8 cellular contexts compared by ENCODE assay signal in the genomic region with DNA sequence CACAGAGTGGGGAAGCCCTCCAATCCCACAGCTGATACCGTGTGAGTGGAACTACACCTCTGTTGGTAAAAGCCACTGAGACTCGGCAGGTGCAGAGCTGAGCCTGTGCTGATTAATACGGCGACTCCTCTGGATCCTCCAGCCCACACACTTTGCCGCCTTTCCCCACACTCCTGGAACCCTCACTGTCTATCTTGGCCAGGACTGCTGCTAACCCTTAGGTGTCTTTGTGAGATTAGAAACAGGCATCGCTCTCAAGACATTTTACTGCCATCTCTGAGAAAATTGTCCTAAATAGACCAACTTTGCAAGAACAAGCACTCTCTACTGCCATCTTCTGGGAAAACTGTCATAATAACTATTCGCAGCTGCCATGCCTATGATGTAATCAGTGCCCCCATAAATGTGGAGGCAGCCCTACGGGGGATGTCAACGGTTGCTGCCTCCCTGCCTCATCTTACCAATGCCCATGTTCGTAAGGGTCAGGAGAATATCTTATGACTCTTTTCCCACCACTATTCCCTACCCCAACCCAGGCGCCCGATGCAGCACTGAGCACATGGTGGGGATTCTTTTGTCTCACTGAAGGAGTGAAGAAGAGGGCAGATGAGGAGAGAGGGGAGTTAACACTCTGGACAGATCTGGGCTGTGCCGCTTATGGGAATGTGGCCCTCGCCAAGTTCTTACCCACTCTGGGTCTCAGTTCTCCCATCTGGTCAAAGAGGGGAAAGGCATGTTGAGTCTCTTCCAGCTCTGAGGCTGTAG. TPM values are rescaled to one million over a fixed set of nuclear protein-coding genes. Genes with fewer than 3 reads are reported as not detected.
DNase-seq lines count a peak whose midpoint lies in the region; ATAC-seq, FAIRE-seq and TF ChIP-seq lines count a peak whose summit lies in the region.

No MANE protein-coding gene starts in this region.

- no peaks in the 10 kb centered on the region for H3K79me2 ChIP-seq in HCT116 (ENCODE audit: insufficient read depth, low read length)
- H3K79me2 ChIP-seq in astrocyte (ENCODE audit: insufficient read depth, low read length), result no peaks in the 10 kb centered on the region

- peaks cover 33% of the 10 kb centered on the region for H3K27me3 ChIP-seq in CD4-positive, alpha-beta T cell (ENCODE audit: control insufficient read depth, insufficient read depth, low read length)
- H3K27me3 ChIP-seq in HCT116 (ENCODE audit: insufficient read depth, low read length), result peaks cover 21% of the 10 kb centered on the region
- H3K27me3 ChIP-seq in astrocyte (ENCODE audit: insufficient read depth, low read length), result peaks cover 18% of the 10 kb centered on the region
- H3K27me3 ChIP-seq in tibial artery, result no peaks in the 10 kb centered on the region

- H3K4me2 ChIP-seq in HCT116 (ENCODE audit: low read length) (peak overlapping the region; percentile 51), astrocyte (ENCODE audit: low read length) (no peak overlapping the region)

- no peak overlapping the region for H3K27ac Mint-ChIP-seq in CD4-positive, alpha-beta T cell
- no peak overlapping the region for H3K27ac Mint-ChIP-seq in astrocyte (ENCODE audit: unreplicated experiment)

- H3K9me2 ChIP-seq in HCT116 (ENCODE audit: insufficient read depth), result no peaks in the 10 kb centered on the region

- TF ChIP-seq RAD21 in HCT116 (IDR thresholded peaks at IDR 0.05; ENCODE audit: low read depth), result peak; percentile 68

- H3K9me3 ChIP-seq in CD4-positive, alpha-beta T cell (ENCODE audit: control insufficient read depth, low read length), result no peaks in the 10 kb centered on the region
- peaks cover 0 to 3% of the 10 kb centered on the region in 2 experiments; a peak in 1 of 4 replicates for H3K9me3 ChIP-seq in HCT116 (ENCODE audit: control insufficient read depth in 1 of 2, insufficient read depth in 1 of 2, low read depth in 1 of 2, low read length in 2 of 2)
- no peaks in the 10 kb centered on the region for H3K9me3 ChIP-seq in astrocyte (ENCODE audit: insufficient read depth, low read depth, low read length)
- no peaks in the 10 kb centered on the region for H3K9me3 ChIP-seq in tibial artery

- H3K36me3 Mint-ChIP-seq in CD4-positive, alpha-beta T cell (ENCODE audit: low read depth), result no peaks in the 10 kb centered on the region
- H3K36me3 Mint-ChIP-seq in astrocyte (ENCODE audit: low read depth, unreplicated experiment), result no peaks in the 10 kb centered on the region

- H2AFZ ChIP-seq in HCT116 (ENCODE audit: low read depth, low read length, poor library complexity, severe bottlenecking) (peak overlapping the region; percentile 7), astrocyte (ENCODE audit: low read depth, low read length) (no peak overlapping the region)

- no peaks in the 10 kb centered on the region for H3K4me1 Mint-ChIP-seq in CD4-positive, alpha-beta T cell (ENCODE audit: low read depth)
- H3K4me1 Mint-ChIP-seq in astrocyte (ENCODE audit: low read depth, unreplicated experiment), result peaks cover 14% of the 10 kb centered on the region

- H3K4me1 ChIP-seq in HCT116 (ENCODE audit: control insufficient read depth in 1 of 2, insufficient read depth in 2 of 2, low read length in 2 of 2), result peaks cover 0 to 4% of the 10 kb centered on the region in 2 experiments; a peak in 1 of 4 replicates
- H3K4me1 ChIP-seq in astrocyte (ENCODE audit: insufficient read depth, low read length), result peaks cover 18% of the 10 kb centered on the region
- H3K4me1 ChIP-seq in tibial artery, result peaks cover 0 to 87% (median 46%) of the 10 kb centered on the region in 4 donors

- peaks cover 60% of the 10 kb centered on the region for H3K27me3 Mint-ChIP-seq in CD4-positive, alpha-beta T cell
- peaks cover 11% of the 10 kb centered on the region for H3K27me3 Mint-ChIP-seq in astrocyte (ENCODE audit: low read depth, unreplicated experiment)

- H3K9ac ChIP-seq in HCT116 (ENCODE audit: low read length) (no peak overlapping the region), astrocyte (ENCODE audit: low read length) (no peak overlapping the region)

- no TSS peak for BruUV-seq in HCT116 (replicated peaks; lab: Mats Ljungman, UMichigan)

- DNase-seq in CD4-positive, alpha-beta T cell, result no peak
- DNase-seq in HCT116 (ENCODE audit: low read depth, low spot score), result peak; percentile 28
- DNase-seq in NCI-H526 treated with DMSO at 0.1 percent for 48 hours (lab: John Stamatoyannopoulos, UW), result peak; percentile 76
- peak; percentile 24 for DNase-seq in astrocyte (ENCODE audit: low read depth)
- DNase-seq in tibial artery, result no peak
- no peak for DNase-seq in lower leg skin (ENCODE audit: low spot score in 2 of 2)

- H4K20me1 ChIP-seq in HCT116 (ENCODE audit: insufficient read depth) (no peaks in the 10 kb centered on the region), astrocyte (ENCODE audit: insufficient read depth, low read length) (peaks cover 8% of the 10 kb centered on the region)

- H3K36me3 ChIP-seq in HCT116 (ENCODE audit: control insufficient read depth in 1 of 2, insufficient read depth in 2 of 2, low read length in 2 of 2) (no peaks in the 10 kb centered on the region), astrocyte (ENCODE audit: insufficient read depth, low read length) (no peaks in the 10 kb centered on the region), tibial artery (peaks cover 40 to 51% (median 44%) of the 10 kb centered on the region in 3 donors)

- H3K4me3 ChIP-seq in HCT116 (replicated peaks in 1 of 2; ENCODE audit: low read depth in 1 of 2, low read length in 2 of 2) (0 out of 4 replicates have a peak overlapping the region, but pooled peaks of 1 of the 2 experiments have one; percentile 9), astrocyte (ENCODE audit: insufficient read depth, low read depth, low read length) (no peak overlapping the region), tibial artery (no peak overlapping the region), lower leg skin (ENCODE audit: low read depth, poor library complexity, severe bottlenecking) (no peak overlapping the region)

- H3K9me3 Mint-ChIP-seq in CD4-positive, alpha-beta T cell, result no peaks in the 10 kb centered on the region
- peaks cover 1% of the 10 kb centered on the region for H3K9me3 Mint-ChIP-seq in astrocyte (ENCODE audit: unreplicated experiment)

- FAIRE-seq in astrocyte (lab: Jason Lieb, UNC), result peak; percentile 49
- FAIRE-seq in islet of Langerhans (lab: Jason Lieb, UNC), result peak; percentile 24

- H3K4me3 Mint-ChIP-seq in CD4-positive, alpha-beta T cell, result no peak overlapping the region
- no peak overlapping the region for H3K4me3 Mint-ChIP-seq in astrocyte (ENCODE audit: unreplicated experiment)

- TF ChIP-seq POLR2A in HCT116 (IDR thresholded peaks at IDR 0.05; ENCODE audit: borderline replicate concordance, extremely low read depth, insufficient read depth, insufficient read length) (no peak), lower leg skin (IDR thresholded peaks at IDR 0.05) (no peak)

- WGBS in lower leg skin, 2 donors, result 45 to 52% methylated on average over 14 of the region's 14 CpGs

- RAD21 ChIA-PET in HCT116 (lab: Charles Lee; ENCODE audit: low non-redundant PET in 1 of 2, low total read pairs in 2 of 2, uncharacterized antibody in 2 of 2, unreplicated experiment in 2 of 2), result interaction anchor here in 1 of 2 experiments (1.7 kb wide), 1 partner anchor 174 kb away, joined by 4 read pairs; no protein-coding TSS in a partner anchor

- no peak for ATAC-seq in CD4-positive, alpha-beta T cell (ENCODE audit: poor library complexity)
- ATAC-seq in HCT116, result peak; percentile 84
- ATAC-seq in HG02610 (IDR thresholded peaks at IDR 0.05; ENCODE audit: unreplicated experiment), result no peak

- POLR2A ChIA-PET in CD4-positive, alpha-beta T cell (lab: Charles Lee), result no interaction called here
- POLR2A ChIA-PET in HCT116 (lab: Charles Lee), result no interaction called here

- intact Hi-C loops in CD4-positive, alpha-beta T cell (cut with DNase I, micrococcal nuclease), result loop anchor here in 1 of 2 experiments (2.0 kb wide), 1 partner anchor 174 kb away; no protein-coding TSS in a partner anchor
- intact Hi-C loops in HCT116 (cut with micrococcal nuclease), result loop anchor here (1.0 kb wide), 1 partner anchor 174 kb away; no protein-coding TSS in a partner anchor
- intact Hi-C loops in tibial artery (cut with DNase I; ENCODE audit: low total_unique reads), result no loop called here
- intact Hi-C loops in lower leg skin (cut with DNase I; ENCODE audit: low total_unique reads), result no loop called here

- CTCF ChIA-PET in CD4-positive, alpha-beta T cell (lab: Charles Lee), result interaction anchor here (0.7 to 1.4 kb wide), 3 partner anchors 24 to 174 kb away, joined by 3 to 4 read pairs (median 4); no protein-coding TSS in a partner anchor
- CTCF ChIA-PET in HCT116 (lab: Charles Lee), result interaction anchor here (0.7 to 1.8 kb wide), 12 partner anchors 8 to 380 kb away, joined by 3 to 7 read pairs (median 3); no protein-coding TSS in a partner anchor

- peak; percentile 32 for TF ChIP-seq CTCF in CD4-positive, alpha-beta T cell (IDR thresholded peaks at IDR 0.05)
- TF ChIP-seq CTCF in HCT116 (IDR thresholded peaks at IDR 0.05 in 2 of 3, conservative IDR thresholded peaks at IDR 0.05 in 1 of 3; ENCODE audit: borderline replicate concordance in 1 of 3, insufficient read depth in 1 of 3, low read depth in 2 of 3, low read length in 2 of 3) (peak; percentile 41 to 79 (median 66)), astrocyte (IDR thresholded peaks at IDR 0.05; ENCODE audit: insufficient read depth, low read depth, low read length) (peak; percentile 66), tibial artery (IDR thresholded peaks at IDR 0.05) (peak; percentile 47 to 64), lower leg skin (IDR thresholded peaks at IDR 0.05) (no peak)

- H3K27ac ChIP-seq in CD4-positive, alpha-beta T cell (ENCODE audit: low read depth, low read length), result no peak overlapping the region
- no peak overlapping the region for H3K27ac ChIP-seq in HCT116 (ENCODE audit: low read depth, low read length)
- no peak overlapping the region for H3K27ac ChIP-seq in astrocyte (ENCODE audit: low read depth, low read length)
- H3K27ac ChIP-seq in tibial artery, result peak overlapping the region; percentile 62 to 80

TF ChIP-seq in HCT116, 20 proteins besides CTCF, POLR2A, EP300 and RAD21 (continues in another document):
- TF ChIP-seq FOSL1 (IDR thresholded peaks at IDR 0.05; ENCODE audit: low read depth) (no peak), YY1 (IDR thresholded peaks at IDR 0.05; ENCODE audit: extremely low read depth, insufficient replicate concordance, low read depth, low read length) (no peak), ZNF274 (IDR thresholded peaks at IDR 0.05; ENCODE audit: low read depth, low read length) (no peak)
- TF ChIP-seq, protein P1, sequence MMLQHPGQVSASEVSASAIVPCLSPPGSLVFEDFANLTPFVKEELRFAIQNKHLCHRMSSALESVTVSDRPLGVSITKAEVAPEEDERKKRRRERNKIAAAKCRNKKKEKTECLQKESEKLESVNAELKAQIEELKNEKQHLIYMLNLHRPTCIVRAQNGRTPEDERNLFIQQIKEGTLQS (IDR thresholded peaks at IDR 0.05), result peak; percentile 64; the same call in 1 of the 2 replicates

RNA-seq across cellular contexts. Expression of a gene that starts 26.1 kb away (rescaled TPM):
- under 1 TPM; 0.06 to 0.08 TPM for total RNA-seq in CD4-positive, alpha-beta T cell
- total RNA-seq in HCT116 (2021; ENCODE audit: unreplicated experiment) (0.79 TPM), astrocyte (0.38 and 0.48 TPM in 2 replicates), lower leg skin (1 to 10 TPM in 1 of 4 donors, under 1 TPM in 3; 0.30 to 5.2 (median 0.81) TPM)
- 0.39 and 0.47 TPM in 2 replicates for polyA plus RNA-seq in HCT116 (2012)

RNA-seq across cellular contexts. Expression of a gene that starts 59.3 kb away (rescaled TPM):
- total RNA-seq in CD4-positive, alpha-beta T cell, result not detected
- total RNA-seq in HCT116 (2021; ENCODE audit: unreplicated experiment) (0.25 TPM), astrocyte (1.9 and 3.1 TPM in 2 replicates), lower leg skin (10 to 100 TPM in 2 of 4 donors, 1 to 10 TPM in 2; 2.3 to 13.3 (median 9.1) TPM)
- polyA plus RNA-seq in HCT116 (2012), result not detected in 2 replicates

Comparison
In these comparisons a context has a peak if more than half of its experiments do, and no peak if none do; other contexts are left out.
1. DNase-seq: peak in HCT116 (single experiment), NCI-H526 treated with DMSO at 0.1 percent for 48 hours (single experiment) and astrocyte (single experiment); none in CD4-positive, alpha-beta T cell (0 of 10), tibial artery (0 of 2) and lower leg skin (0 of 2).
2. H3K27ac ChIP-seq: peak in tibial artery (2 of 2); none in CD4-positive, alpha-beta T cell (single experiment), HCT116 (single experiment) and astrocyte (single experiment).
3. CTCF ChIP-seq: peak in CD4-positive, alpha-beta T cell (single experiment), HCT116 (3 of 3), astrocyte (single experiment) and tibial artery (2 of 2); none in lower leg skin (0 of 3).